1 cellular context compared by ENCODE assay signal in the genomic region with DNA sequence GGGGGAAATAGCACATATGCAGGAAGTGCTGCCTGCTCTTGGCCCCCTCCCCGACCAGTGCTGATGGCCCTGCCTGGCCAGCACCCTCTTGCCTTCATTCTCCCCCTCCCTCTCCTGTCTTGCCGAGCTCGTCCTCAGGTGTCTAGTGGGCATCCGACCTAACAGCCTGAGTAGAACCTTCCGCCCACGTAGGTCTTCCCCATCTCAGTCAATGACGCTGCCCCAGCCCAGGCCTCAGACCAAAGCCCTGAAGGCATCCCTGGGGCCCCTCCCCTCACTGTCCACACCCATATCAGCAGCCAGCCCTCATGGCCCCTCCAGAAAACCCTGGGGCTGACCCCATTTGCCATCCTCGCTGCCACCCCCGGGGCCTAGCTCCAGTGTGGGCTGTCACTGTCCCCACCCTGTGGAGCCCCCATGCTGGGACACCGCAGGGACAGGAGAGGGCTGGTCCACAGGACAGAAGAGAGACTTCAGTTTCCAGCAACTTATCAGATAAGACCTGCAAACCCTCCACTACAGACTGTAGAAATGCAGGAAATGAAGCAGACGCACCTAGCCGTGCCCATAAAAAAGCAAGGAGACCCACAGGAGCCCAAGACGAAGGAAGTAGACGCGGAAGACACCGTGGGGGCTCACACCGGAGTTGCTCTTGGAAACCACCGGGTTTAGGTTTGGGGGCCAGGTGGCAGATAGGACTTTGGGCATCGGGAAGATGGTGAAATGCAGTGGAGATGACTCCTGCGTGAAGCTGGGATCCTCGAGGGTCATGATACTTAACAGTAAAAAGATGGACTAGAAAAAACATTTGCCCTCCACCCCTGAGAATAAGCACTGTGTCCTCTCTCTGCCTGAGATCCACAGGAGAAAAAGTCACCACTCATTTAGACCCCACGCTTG.
TF ChIP-seq lines count a peak whose summit lies in the region.

No MANE protein-coding gene starts in this region.

TF ChIP-seq in HCT116, 20 proteins besides CTCF, POLR2A, EP300 and RAD21:
- TF ChIP-seq CEBPB (IDR thresholded peaks at IDR 0.05; ENCODE audit: low read depth), result no peak
- TF ChIP-seq, protein P1, sequence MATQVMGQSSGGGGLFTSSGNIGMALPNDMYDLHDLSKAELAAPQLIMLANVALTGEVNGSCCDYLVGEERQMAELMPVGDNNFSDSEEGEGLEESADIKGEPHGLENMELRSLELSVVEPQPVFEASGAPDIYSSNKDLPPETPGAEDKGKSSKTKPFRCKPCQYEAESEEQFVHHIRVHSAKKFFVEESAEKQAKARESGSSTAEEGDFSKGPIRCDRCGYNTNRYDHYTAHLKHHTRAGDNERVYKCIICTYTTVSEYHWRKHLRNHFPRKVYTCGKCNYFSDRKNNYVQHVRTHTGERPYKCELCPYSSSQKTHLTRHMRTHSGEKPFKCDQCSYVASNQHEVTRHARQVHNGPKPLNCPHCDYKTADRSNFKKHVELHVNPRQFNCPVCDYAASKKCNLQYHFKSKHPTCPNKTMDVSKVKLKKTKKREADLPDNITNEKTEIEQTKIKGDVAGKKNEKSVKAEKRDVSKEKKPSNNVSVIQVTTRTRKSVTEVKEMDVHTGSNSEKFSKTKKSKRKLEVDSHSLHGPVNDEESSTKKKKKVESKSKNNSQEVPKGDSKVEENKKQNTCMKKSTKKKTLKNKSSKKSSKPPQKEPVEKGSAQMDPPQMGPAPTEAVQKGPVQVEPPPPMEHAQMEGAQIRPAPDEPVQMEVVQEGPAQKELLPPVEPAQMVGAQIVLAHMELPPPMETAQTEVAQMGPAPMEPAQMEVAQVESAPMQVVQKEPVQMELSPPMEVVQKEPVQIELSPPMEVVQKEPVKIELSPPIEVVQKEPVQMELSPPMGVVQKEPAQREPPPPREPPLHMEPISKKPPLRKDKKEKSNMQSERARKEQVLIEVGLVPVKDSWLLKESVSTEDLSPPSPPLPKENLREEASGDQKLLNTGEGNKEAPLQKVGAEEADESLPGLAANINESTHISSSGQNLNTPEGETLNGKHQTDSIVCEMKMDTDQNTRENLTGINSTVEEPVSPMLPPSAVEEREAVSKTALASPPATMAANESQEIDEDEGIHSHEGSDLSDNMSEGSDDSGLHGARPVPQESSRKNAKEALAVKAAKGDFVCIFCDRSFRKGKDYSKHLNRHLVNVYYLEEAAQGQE (IDR thresholded peaks at IDR 0.05; ENCODE audit: low read depth), result no peak
- TF ChIP-seq, protein P2, sequence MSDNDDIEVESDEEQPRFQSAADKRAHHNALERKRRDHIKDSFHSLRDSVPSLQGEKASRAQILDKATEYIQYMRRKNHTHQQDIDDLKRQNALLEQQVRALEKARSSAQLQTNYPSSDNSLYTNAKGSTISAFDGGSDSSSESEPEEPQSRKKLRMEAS (IDR thresholded peaks at IDR 0.05), result no peak
- TF ChIP-seq EZH2 (IDR thresholded peaks at IDR 0.05), result no peak
- no peak for TF ChIP-seq SRF (IDR thresholded peaks at IDR 0.05; ENCODE audit: low read depth)
- TF ChIP-seq EZH2phosphoT487 (IDR thresholded peaks at IDR 0.05; ENCODE audit: borderline replicate concordance), result no peak
- TF ChIP-seq, protein P3, sequence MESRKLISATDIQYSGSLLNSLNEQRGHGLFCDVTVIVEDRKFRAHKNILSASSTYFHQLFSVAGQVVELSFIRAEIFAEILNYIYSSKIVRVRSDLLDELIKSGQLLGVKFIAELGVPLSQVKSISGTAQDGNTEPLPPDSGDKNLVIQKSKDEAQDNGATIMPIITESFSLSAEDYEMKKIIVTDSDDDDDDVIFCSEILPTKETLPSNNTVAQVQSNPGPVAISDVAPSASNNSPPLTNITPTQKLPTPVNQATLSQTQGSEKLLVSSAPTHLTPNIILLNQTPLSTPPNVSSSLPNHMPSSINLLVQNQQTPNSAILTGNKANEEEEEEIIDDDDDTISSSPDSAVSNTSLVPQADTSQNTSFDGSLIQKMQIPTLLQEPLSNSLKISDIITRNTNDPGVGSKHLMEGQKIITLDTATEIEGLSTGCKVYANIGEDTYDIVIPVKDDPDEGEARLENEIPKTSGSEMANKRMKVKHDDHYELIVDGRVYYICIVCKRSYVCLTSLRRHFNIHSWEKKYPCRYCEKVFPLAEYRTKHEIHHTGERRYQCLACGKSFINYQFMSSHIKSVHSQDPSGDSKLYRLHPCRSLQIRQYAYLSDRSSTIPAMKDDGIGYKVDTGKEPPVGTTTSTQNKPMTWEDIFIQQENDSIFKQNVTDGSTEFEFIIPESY (IDR thresholded peaks at IDR 0.05; ENCODE audit: extremely low read depth, insufficient replicate concordance, low read length), result no peak
- TF ChIP-seq ZNF274 (IDR thresholded peaks at IDR 0.05; ENCODE audit: low read depth, low read length), result no peak
TF ChIP-seq in HCT116: peak in this region for 0.
